Comparison of ENCODE assay signal across 8 cellular contexts in genomic region chr6:33313105-33313708, GRCh38. TPM values are rescaled to one million over a fixed set of nuclear protein-coding genes. Genes with fewer than 3 reads are reported as not detected.
DNase-seq lines count a peak whose midpoint lies in the region; ATAC-seq, FAIRE-seq and TF ChIP-seq lines count a peak whose summit lies in the region.

No MANE protein-coding gene starts in this region.

- no peaks in the 10 kb centered on the region for H3K9me3 Mint-ChIP-seq in activated T-cell treated with anti-CD3 and anti-CD28 coated beads, Interleukin-2, amount 50 U/mL, for 72 hours
- H3K9me3 Mint-ChIP-seq in natural killer cell, result no peaks in the 10 kb centered on the region

- peak overlapping the region; percentile 98 for H3K4me3 Mint-ChIP-seq in activated T-cell treated with anti-CD3 and anti-CD28 coated beads, Interleukin-2, amount 50 U/mL, for 72 hours
- H3K4me3 Mint-ChIP-seq in natural killer cell, result peak overlapping the region; percentile 96

- H3K36me3 Mint-ChIP-seq in activated T-cell treated with anti-CD3 and anti-CD28 coated beads, Interleukin-2, amount 50 U/mL, for 72 hours (ENCODE audit: insufficient read depth in 2 of 2), result peaks cover 12 to 31% of the 10 kb centered on the region in 2 donors
- H3K36me3 Mint-ChIP-seq in natural killer cell, result peaks cover 3% of the 10 kb centered on the region

- H3K27me3 Mint-ChIP-seq in activated T-cell treated with anti-CD3 and anti-CD28 coated beads, Interleukin-2, amount 50 U/mL, for 72 hours (ENCODE audit: low read depth), result no peaks in the 10 kb centered on the region
- no peaks in the 10 kb centered on the region for H3K27me3 Mint-ChIP-seq in natural killer cell (ENCODE audit: low read depth in 2 of 2)

- intact Hi-C loops in natural killer cell (cut with micrococcal nuclease), result loop anchor here (2.0 kb wide), 2 partner anchors 14 to 106 kb away; partner anchors contain the start of genes CUTA and RGL2
- intact Hi-C loops in upper lobe of right lung (cut with DNase I), result no loop called here

- H3K36me3 ChIP-seq in upper lobe of right lung, result peaks cover 29% of the 10 kb centered on the region

- H3K27me3 ChIP-seq in upper lobe of right lung, result no peaks in the 10 kb centered on the region

- peak overlapping the region; percentile 98 for H3K27ac Mint-ChIP-seq in activated T-cell treated with anti-CD3 and anti-CD28 coated beads, Interleukin-2, amount 50 U/mL, for 72 hours
- peak overlapping the region; percentile 98 to 99 for H3K27ac Mint-ChIP-seq in natural killer cell

- no peaks in the 10 kb centered on the region for H3K9me3 ChIP-seq in upper lobe of right lung

- TF ChIP-seq CTCF in C4-2B (conservative IDR thresholded peaks at IDR 0.05) (no peak), fibroblast of mammary gland (conservative IDR thresholded peaks at IDR 0.05; ENCODE audit: control insufficient read depth, insufficient read depth, low read depth, low read length) (no peak), natural killer cell (IDR thresholded peaks at IDR 0.05) (no peak), upper lobe of right lung (IDR thresholded peaks at IDR 0.05) (no peak)

- H3K4me3 ChIP-seq in fibroblast of mammary gland (ENCODE audit: control insufficient read depth, low read depth, low read length) (peak overlapping the region; percentile 93), upper lobe of right lung (peak overlapping the region; percentile 92)

- peaks cover 70% of the 10 kb centered on the region for H3K4me1 Mint-ChIP-seq in activated T-cell treated with anti-CD3 and anti-CD28 coated beads, Interleukin-2, amount 50 U/mL, for 72 hours (ENCODE audit: low read depth)
- H3K4me1 Mint-ChIP-seq in natural killer cell, result peaks cover 38 to 74% of the 10 kb centered on the region in 2 donors

- H3K4me1 ChIP-seq in upper lobe of right lung, result peaks cover 39% of the 10 kb centered on the region

- TF ChIP-seq POLR2A in H54 (IDR thresholded peaks at IDR 0.05; ENCODE audit: low read depth, low read length), result no peak

- FAIRE-seq in H54 (lab: Jason Lieb, UNC), result no peak

- H3K27ac ChIP-seq in C4-2B (peak overlapping the region; percentile 93), upper lobe of right lung (peak overlapping the region; percentile 99)

- DNase-seq in H54 (ENCODE audit: insufficient read length, low spot score) (peak; percentile 31), NCI-H510A treated with DMSO at 0.1 percent for 48 hours (lab: John Stamatoyannopoulos, UW) (peak; percentile 73), fibroblast of mammary gland (ENCODE audit: low read depth) (no peak), natural killer cell (peak; percentile 52), upper lobe of right lung (peak; percentile 83)
- peak; percentile 56 to 66 for DNase-seq in activated T-cell treated with anti-CD3 and anti-CD28 coated beads, Interleukin-2, amount 50 U/mL, for 72 hours

- peak; percentile 12 to 27 for ATAC-seq in activated T-cell treated with anti-CD3 and anti-CD28 coated beads, Interleukin-2, amount 50 U/mL, for 72 hours (replicated peaks in 1 of 2)
- ATAC-seq in natural killer cell (peak in 2 of 3 donors; percentile 1 to 2), upper lobe of right lung (peak; percentile 5), HG03571 (IDR thresholded peaks at IDR 0.05; ENCODE audit: unreplicated experiment) (no peak)

RNA-seq across cellular contexts. Expression of gene TAPBP, which starts 0.7 kb away (rescaled TPM):
- total RNA-seq in activated T-cell treated with anti-CD3 and anti-CD28 coated beads, Interleukin-2, amount 50 U/mL, for 72 hours, result 100 to 1,000 TPM; 180 to 210 TPM
- 100 to 1,000 TPM; 404 to 457 (median 446) TPM for total RNA-seq in natural killer cell
- total RNA-seq in upper lobe of right lung, result 191 TPM

RNA-seq across cellular contexts. Expression of gene ZBTB22, which starts 4.3 kb away (rescaled TPM):
- 10 to 100 TPM; 14.9 to 16.1 TPM for total RNA-seq in activated T-cell treated with anti-CD3 and anti-CD28 coated beads, Interleukin-2, amount 50 U/mL, for 72 hours
- total RNA-seq in natural killer cell, result 10 to 100 TPM; 20.4 to 34.0 (median 25.9) TPM
- 26.2 TPM for total RNA-seq in upper lobe of right lung

RNA-seq across cellular contexts. Expression of gene DAXX, which starts 9.6 kb away (rescaled TPM):
- 10 to 100 TPM; 56.5 to 61.3 TPM for total RNA-seq in activated T-cell treated with anti-CD3 and anti-CD28 coated beads, Interleukin-2, amount 50 U/mL, for 72 hours
- total RNA-seq in natural killer cell (10 to 100 TPM; 50.7 to 76.7 (median 51.6) TPM), upper lobe of right lung (35.0 TPM)

RNA-seq across cellular contexts. Expression of gene RGL2, which starts 14.5 kb away (rescaled TPM):
- 10 to 100 TPM; 34.3 to 43.7 TPM for total RNA-seq in activated T-cell treated with anti-CD3 and anti-CD28 coated beads, Interleukin-2, amount 50 U/mL, for 72 hours
- 10 to 100 TPM; 80.7 to 91.4 (median 84.9) TPM for total RNA-seq in natural killer cell
- total RNA-seq in upper lobe of right lung, result 114 TPM

RNA-seq across cellular contexts. Expression of gene PFDN6, which starts 23.8 kb away (rescaled TPM):
- 10 to 100 TPM; 41.9 to 54.6 TPM for total RNA-seq in activated T-cell treated with anti-CD3 and anti-CD28 coated beads, Interleukin-2, amount 50 U/mL, for 72 hours
- total RNA-seq in natural killer cell (10 to 100 TPM; 19.2 to 26.5 (median 22.7) TPM), upper lobe of right lung (39.3 TPM)
